ENCODE assay signal across 18 cellular contexts in genomic region chr5:42461507-42461906, GRCh38. TPM values are rescaled to one million over a fixed set of nuclear protein-coding genes. Genes with fewer than 3 reads are reported as not detected.
"Had no signal": no experiment of that assay in that cellular context is flagged by ENCODE, and none has a peak within 500 bp of the region (broad histone marks: within the 10 kb centered on the region; RNA-seq: fewer than 3 reads in every experiment).

No MANE protein-coding gene starts in this region.

- ATAC-seq: esophagus mucosa; mucosa of descending colon; naive thymus-derived CD8-positive, alpha-beta T cell; sciatic nerve; stimulated activated naive B cell treated with anti-CD40 and anti-IgM and Interleukin-4, amounts not matched to agents 10 μg/mL and 1 μg/mL and 100 μg/mL, for 72 hours; stimulated activated naive CD8-positive, alpha-beta T cell treated with anti-CD3 and anti-CD28 coated beads, Interleukin-15, amount 100 ng/mL, for 72 hours had no signal

- DNase-seq: effector memory CD4-positive, alpha-beta T cell; heart right ventricle; islet precursor cell; mammary epithelial cell; mucosa of descending colon; naive thymus-derived CD8-positive, alpha-beta T cell; posterior cingulate gyrus; spleen; stimulated activated CD4-positive, alpha-beta T cell treated with anti-CD3 and anti-CD28 coated beads, Interleukin-15, amount 100 ng/mL, for 24 hours; stimulated activated CD4-positive, alpha-beta T cell treated with anti-CD3 and anti-CD28 coated beads, Interleukin-1b, Interleukin-23, amount 100 ng/mL, for 48 hours; stimulated activated CD4-positive, alpha-beta T cell treated with anti-CD3 and anti-CD28 coated beads, Interleukin-4, amount 100 ng/mL, for 24 hours; stimulated activated naive B cell treated with anti-CD40 and anti-IgM and Interleukin-4, amounts not matched to agents 10 μg/mL and 1 μg/mL and 100 μg/mL, for 72 hours; stimulated activated naive CD8-positive, alpha-beta T cell treated with anti-CD3 and anti-CD28 coated beads, Interleukin-15, amount 100 ng/mL, for 72 hours; substantia nigra; transverse colon had no signal

- H3K4me3 ChIP-seq: heart right ventricle, mucosa of descending colon, spleen, thoracic aorta, transverse colon had no signal

- H3K36me3 ChIP-seq: heart right ventricle, spleen, thoracic aorta, transverse colon had no signal

- H3K9me3 ChIP-seq: heart right ventricle, mucosa of descending colon, spleen, thoracic aorta, transverse colon had no signal

- H3K27me3 ChIP-seq: heart right ventricle, spleen, transverse colon had no signal

- H3K4me1 ChIP-seq: spleen had no signal

- H3K27ac ChIP-seq: heart right ventricle, spleen, thoracic aorta, transverse colon had no signal

RNA-seq across cellular contexts. Expression of gene GHR, which starts 38.3 kb away (rescaled TPM):
- total RNA-seq: naive thymus-derived CD8-positive, alpha-beta T cell had no signal
